17 cellular contexts compared by ENCODE assay signal in genomic region chr20:58883243-58883691, GRCh38. TPM values are rescaled to one million over a fixed set of nuclear protein-coding genes. Genes with fewer than 3 reads are reported as not detected.
DNase-seq lines count a peak whose midpoint lies in the region; ATAC-seq and TF ChIP-seq lines count a peak whose summit lies in the region.
"Had no signal": no experiment of that assay in that cellular context is flagged by ENCODE, and none has a peak within 500 bp of the region (broad histone marks: within the 10 kb centered on the region; RNA-seq: fewer than 3 reads in every experiment).

No MANE protein-coding gene starts in this region.

- H3K27me3 ChIP-seq in IMR-90 (ENCODE audit: control insufficient read depth, insufficient read depth, low read length), result peaks cover 18% of the 10 kb centered on the region
- H3K27me3 ChIP-seq: brain microvascular endothelial cell, left lung had no signal

- POLR2A ChIA-PET in IMR-90 (lab: Charles Lee; ENCODE audit: unreplicated experiment), result interaction anchor here (0.6 kb wide), 1 partner anchor 210 kb away, joined by 4 read pairs; no protein-coding TSS in a partner anchor
- POLR2A ChIA-PET in RWPE1 (lab: Yijun Ruan, JAX; ENCODE audit: low non-redundant PET), result no interaction called here

- dilution Hi-C loops in IMR-90 (cut with HindIII; ENCODE audit: low sequenced_read_pairs, unreplicated experiment), result no loop called here

- H3K4me3 ChIP-seq in AG09309 (ENCODE audit: control insufficient read depth, low read depth, low read length), result no peak overlapping the region; the same call in 1 of the 2 replicates
- no peak overlapping the region for H3K4me3 ChIP-seq in IMR-90 (ENCODE audit: insufficient read depth, low read depth, low read length)
- H3K4me3 ChIP-seq in choroid plexus epithelial cell (ENCODE audit: low read depth, low read length), result no peak overlapping the region
- H3K4me3 ChIP-seq: A549, left lung had no signal

- H2BK15ac ChIP-seq in IMR-90 (ENCODE audit: low read depth, low read length), result no peak overlapping the region

- H3K9me1 ChIP-seq in IMR-90 (ENCODE audit: insufficient read depth, low read length), result no peaks in the 10 kb centered on the region

- no peak overlapping the region for H3K56ac ChIP-seq in IMR-90 (ENCODE audit: extremely low read depth, insufficient read depth, low read length)

- no peak overlapping the region for H2BK5ac ChIP-seq in IMR-90 (ENCODE audit: low read depth, low read length, poor library complexity, severe bottlenecking)

- no peak overlapping the region for H3K23ac ChIP-seq in IMR-90 (ENCODE audit: low read depth, low read length)

- no peak overlapping the region for H2AK5ac ChIP-seq in IMR-90 (ENCODE audit: low read depth, low read length)

- H2BK20ac ChIP-seq in IMR-90 (ENCODE audit: low read depth, low read length), result no peak overlapping the region

- TF ChIP-seq RAD21 in IMR-90 (IDR thresholded peaks at IDR 0.05; ENCODE audit: low read length), result no peak

- H3K4me1 ChIP-seq in IMR-90 (ENCODE audit: control insufficient read depth, insufficient read depth, low read length), result no peaks in the 10 kb centered on the region
- H3K4me1 ChIP-seq: A549, left lung had no signal

- ATAC-seq in IMR-90 (ENCODE audit: low read depth) (no peak), HG02588 (IDR thresholded peaks at IDR 0.05; ENCODE audit: unreplicated experiment) (no peak)
- ATAC-seq: A549; effector memory CD8-positive, alpha-beta T cell; left lung; natural killer cell; stimulated activated naive CD8-positive, alpha-beta T cell treated with anti-CD3 and anti-CD28 coated beads, Interleukin-15, amount 100 ng/mL, for 72 hours had no signal

- H3K14ac ChIP-seq in IMR-90 (replicated peaks; ENCODE audit: low read depth, low read length), result no peak overlapping the region

- H3K27ac ChIP-seq in IMR-90 (ENCODE audit: insufficient read depth, low read length), result no peak overlapping the region
- no peak overlapping the region for H3K27ac ChIP-seq in RWPE1
- H3K27ac ChIP-seq: A549, brain microvascular endothelial cell, left lung had no signal

- H4K91ac ChIP-seq in IMR-90 (ENCODE audit: insufficient read depth, low read depth, low read length), result no peak overlapping the region

- TF ChIP-seq POLR2A in IMR-90 (IDR thresholded peaks at IDR 0.05; ENCODE audit: low read depth, low read length), result no peak

- no peak overlapping the region for H2BK120ac ChIP-seq in IMR-90 (ENCODE audit: low read depth, low read length)

- CTCF ChIA-PET in IMR-90 (lab: Yijun Ruan, JAX) (interaction anchor here (1.6 kb wide), 1 partner anchor 13 kb away, joined by 3 read pairs; no protein-coding TSS in a partner anchor), RWPE1 (lab: Yijun Ruan, JAX) (interaction anchor here (0.6 to 1.6 kb wide), 4 partner anchors 13 to 204 kb away, joined by 3 to 5 read pairs (median 3); partner anchors contain the start of gene GNAS)

- TF ChIP-seq CTCF in AG09309 (IDR thresholded peaks at IDR 0.05; ENCODE audit: control insufficient read depth, insufficient read depth, low read depth, low read length, missing control alignments) (no peak), IMR-90 (conservative IDR thresholded peaks at IDR 0.05; ENCODE audit: low read depth, low read length) (no peak), choroid plexus epithelial cell (conservative IDR thresholded peaks at IDR 0.05; ENCODE audit: low read depth, low read length) (no peak), RWPE1 (conservative IDR thresholded peaks at IDR 0.05; ENCODE audit: low read depth) (no peak)

- H3K4ac ChIP-seq in IMR-90 (ENCODE audit: low read depth, low read length), result no peak overlapping the region

- intact Hi-C loops in IMR-90 (cut with micrococcal nuclease), result no loop called here

- no peaks in the 10 kb centered on the region for H4K20me1 ChIP-seq in IMR-90 (ENCODE audit: insufficient read depth, low read length)

- H4K5ac ChIP-seq in IMR-90 (ENCODE audit: low read depth, low read length), result no peak overlapping the region

- H3K4me2 ChIP-seq in IMR-90 (ENCODE audit: low read depth, low read length), result no peak overlapping the region
- H3K4me2 ChIP-seq: A549 had no signal

- no peak overlapping the region for H3K18ac ChIP-seq in IMR-90 (ENCODE audit: low read depth, low read length)

- no peaks in the 10 kb centered on the region; the same call in 1 of the 2 replicates for H3K9me3 ChIP-seq in IMR-90 (ENCODE audit: control insufficient read depth, insufficient read depth, low read length)
- H3K9me3 ChIP-seq: A549, left lung had no signal

- 80% methylated on average over 1 of the region's 9 CpGs; no CpG with 5 or more reads in 1 of the 2 experiments for WGBS in IMR-90 (ENCODE audit: extremely low coverage in 2 of 2, insufficient read length in 1 of 2), 2 experiments

- in situ Hi-C loops in IMR-90 (cut with MboI; ENCODE audit: low sequenced_read_pairs), result no loop called here

- H2AFZ ChIP-seq in IMR-90 (replicated peaks; ENCODE audit: low read length, poor library complexity), result no peak overlapping the region

- peaks cover 0 to 3% of the 10 kb centered on the region in 2 experiments; a peak in 1 of 4 replicates for H3K79me1 ChIP-seq in IMR-90 (ENCODE audit: low read depth in 1 of 2, low read length in 2 of 2)

- no peak overlapping the region for H4K8ac ChIP-seq in IMR-90 (ENCODE audit: low read depth in 2 of 2, low read length in 2 of 2)

- peak; percentile 33 for DNase-seq in AG09309 (ENCODE audit: low read depth)
- DNase-seq in IMR-90, result no peak
- peak; percentile 50 for DNase-seq in choroid plexus epithelial cell (ENCODE audit: low read depth)
- DNase-seq in myocyte (ENCODE audit: low read depth), result peak; percentile 72
- no peak for DNase-seq in T-helper 1 cell
- DNase-seq in amygdala (lab: John Stamatoyannopoulos, UW), result no peak
- no peak for DNase-seq in RWPE1 (ENCODE audit: low spot score)
- DNase-seq: activated CD4-positive, alpha-beta memory T cell treated with anti-CD3 and anti-CD28 coated beads, Interleukin-2, amount 10 ng/mL, durations not matched to agents 7 days and 5 days; brain microvascular endothelial cell; Caco-2; effector memory CD8-positive, alpha-beta T cell; left lung; natural killer cell; NCI-H2171; stimulated activated naive CD8-positive, alpha-beta T cell treated with anti-CD3 and anti-CD28 coated beads, Interleukin-15, amount 100 ng/mL, for 72 hours had no signal

- H2AK9ac ChIP-seq in IMR-90 (replicated peaks; ENCODE audit: low read depth, low read length, poor library complexity), result peak overlapping the region; percentile 17

- H3K36me3 ChIP-seq in IMR-90 (ENCODE audit: control insufficient read depth, insufficient read depth, low read length), result no peaks in the 10 kb centered on the region
- H3K36me3 ChIP-seq: brain microvascular endothelial cell, left lung had no signal

- no peak overlapping the region for H3K9ac ChIP-seq in IMR-90 (ENCODE audit: low read depth, low read length)

- BruUV-seq in IMR-90 (replicated peaks; lab: Mats Ljungman, UMichigan), result no TSS peak

TF ChIP-seq in IMR-90, 13 proteins besides CTCF, POLR2A, EP300 and RAD21:
- TF ChIP-seq USF2 (IDR thresholded peaks at IDR 0.05; ENCODE audit: low read depth, low read length) (no peak), MAFK (IDR thresholded peaks at IDR 0.05; ENCODE audit: low read depth, low read length) (no peak), RFX5 (IDR thresholded peaks at IDR 0.05; ENCODE audit: low read depth, low read length) (no peak), NFE2L2 (IDR thresholded peaks at IDR 0.05; ENCODE audit: low read depth, low read length) (no peak), SMC3 (IDR thresholded peaks at IDR 0.05; ENCODE audit: low read depth, low read length) (no peak), FOS (IDR thresholded peaks at IDR 0.05; ENCODE audit: low read depth, low read length) (no peak), MAZ (IDR thresholded peaks at IDR 0.05; ENCODE audit: borderline replicate concordance, low read depth, low read length) (no peak), MXI1 (IDR thresholded peaks at IDR 0.05; ENCODE audit: borderline replicate concordance, low read depth, low read length) (no peak), CHD1 (IDR thresholded peaks at IDR 0.05; ENCODE audit: low read depth, low read length) (no peak), RCOR1 (IDR thresholded peaks at IDR 0.05; ENCODE audit: insufficient replicate concordance, low read length) (no peak)

RNA-seq across cellular contexts. Expression of gene GNAS, which starts 30.8 kb away (rescaled TPM):
- total RNA-seq in IMR-90 (2012; rRNA removed) (377 and 397 TPM in 2 replicates), myocyte (684 and 714 TPM in 2 replicates)
- polyA plus RNA-seq in IMR-90 (2012; rRNA removed), result 1,064 and 1,356 TPM in 2 replicates
- polyA plus RNA-seq in IMR-90 (2012; cell fraction: cytosol; rRNA removed), result 1,777 and 2,021 TPM in 2 replicates
- 1,041 and 1,061 TPM in 2 replicates for polyA plus RNA-seq in IMR-90 (2012; cell fraction: nucleus; rRNA removed; ENCODE audit: low replicate concordance)
- 1,372 TPM for polyA plus RNA-seq in myocyte (2012)

RNA-seq across cellular contexts. Expression of gene GNAS-AS1, which starts 32.6 kb away (rescaled TPM):
- 0.54 and 0.83 TPM in 2 replicates for total RNA-seq in IMR-90 (2012; rRNA removed)
- 0.60 and 0.90 TPM in 2 replicates for polyA plus RNA-seq in IMR-90 (2012; rRNA removed)
- polyA plus RNA-seq in IMR-90 (2012; cell fraction: cytosol; rRNA removed), result 0.57 and 0.74 TPM in 2 replicates
- 0.90 and 1.0 TPM in 2 replicates for polyA plus RNA-seq in IMR-90 (2012; cell fraction: nucleus; rRNA removed; ENCODE audit: low replicate concordance)
- not detected in 2 replicates for total RNA-seq in myocyte
- not detected for polyA plus RNA-seq in myocyte (2012)
- polyA plus RNA-seq: A549 had no signal

Comparison
In these comparisons a context has a peak if more than half of its experiments do, and no peak if none do; other contexts are left out.
1. DNase-seq: peak in AG09309 (single experiment), choroid plexus epithelial cell (single experiment) and myocyte (single experiment); none in IMR-90 (single experiment), T-helper 1 cell (0 of 5), amygdala (0 of 56) and RWPE1 (single experiment).